In genomic region chr3:142881445-142882224, GRCh38 we compare ENCODE assay signal across 3 cellular contexts.
TF ChIP-seq lines count a peak whose summit lies in the region.

No MANE protein-coding gene starts in this region.

TF ChIP-seq in HepG2, 621 proteins besides CTCF, POLR2A, EP300 and RAD21:
- TF ChIP-seq CREB1 (IDR thresholded peaks at IDR 0.05) (peak; percentile 76), CREB1 (CRISPR knock-in tag; IDR thresholded peaks at IDR 0.05) (no peak), MED8 (CRISPR knock-in tag; IDR thresholded peaks at IDR 0.05; ENCODE audit: insufficient replicate concordance) (no peak)

TF ChIP-seq in K562, 482 proteins besides CTCF, POLR2A, EP300 and RAD21:
- TF ChIP-seq ATF1 (CRISPR knock-in tag; IDR thresholded peaks at IDR 0.05) (no peak), ATF1 (tag; IDR thresholded peaks at IDR 0.05) (0 out of 2 replicates have a peak, but pooled peaks have one; percentile 26), CAMTA2 (CRISPR knock-in tag; conservative IDR thresholded peaks at IDR 0.05) (no peak)

TF ChIP-seq in HEK293T, 16 proteins besides CTCF, POLR2A, EP300 and RAD21:
- TF ChIP-seq ELF4 (IDR thresholded peaks at IDR 0.05), result no peak
- no peak for TF ChIP-seq FOXK2 (IDR thresholded peaks at IDR 0.05)
- no peak for TF ChIP-seq TARDBP (IDR thresholded peaks at IDR 0.05)
- no peak for TF ChIP-seq BHLHE40 (IDR thresholded peaks at IDR 0.05; ENCODE audit: borderline replicate concordance)
- no peak for TF ChIP-seq LEF1 (IDR thresholded peaks at IDR 0.05; ENCODE audit: borderline replicate concordance)
- TF ChIP-seq FOXA1 (IDR thresholded peaks at IDR 0.05), result no peak
- TF ChIP-seq ARNT (IDR thresholded peaks at IDR 0.05), result no peak
- no peak for TF ChIP-seq ZNF384 (IDR thresholded peaks at IDR 0.05)
- no peak for TF ChIP-seq FOXM1 (IDR thresholded peaks at IDR 0.05; ENCODE audit: borderline replicate concordance)
- no peak for TF ChIP-seq PKNOX1 (IDR thresholded peaks at IDR 0.05)
- TF ChIP-seq NFRKB (IDR thresholded peaks at IDR 0.05), result no peak
- TF ChIP-seq L3MBTL2 (conservative IDR thresholded peaks at IDR 0.05), result no peak
- no peak for TF ChIP-seq HDGF (IDR thresholded peaks at IDR 0.05; ENCODE audit: borderline replicate concordance)
- no peak for TF ChIP-seq SUZ12 (IDR thresholded peaks at IDR 0.05)
